ENCODE assay signal across 28 cellular contexts in the genomic region with DNA sequence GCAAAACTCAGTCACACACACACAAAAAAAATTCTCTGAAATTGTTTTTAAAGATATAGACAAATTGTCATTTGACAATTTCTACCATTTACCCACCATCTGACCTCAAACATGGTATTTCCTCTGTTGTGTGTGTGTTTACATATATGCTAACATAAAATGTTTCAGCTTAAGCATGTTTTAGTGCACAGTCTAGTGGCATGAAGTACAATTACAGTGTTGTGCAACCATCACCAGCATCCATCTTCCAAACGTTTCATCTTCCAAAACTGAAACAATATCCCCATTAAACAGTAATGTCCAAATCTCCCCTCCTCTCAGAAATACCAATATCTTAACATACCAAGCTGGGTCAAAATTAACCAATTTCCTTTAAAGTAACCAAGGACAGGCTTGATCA.
DNase-seq lines count a peak whose midpoint lies in the region; ATAC-seq and TF ChIP-seq lines count a peak whose summit lies in the region.
"Had no signal": no experiment of that assay in that cellular context is flagged by ENCODE, and none has a peak within 500 bp of the region (broad histone marks: within the 10 kb centered on the region; RNA-seq: fewer than 3 reads in every experiment).

No MANE protein-coding gene starts in this region.

- H3K27me3 ChIP-seq in ACC112 (ENCODE audit: insufficient read depth, low read length): no peaks in the 10 kb centered on the region
- H3K27me3 ChIP-seq: adrenal gland, hepatocyte had no signal

- ATAC-seq in HG03469 (IDR thresholded peaks at IDR 0.05; ENCODE audit: unreplicated experiment): no peak
- ATAC-seq: GM12878; lower lobe of right lung; right cardiac atrium; Right ventricle myocardium inferior; stimulated activated naive B cell treated with anti-CD40 and anti-IgM and Interleukin-4, amounts not matched to agents 10 μg/mL and 1 μg/mL and 100 μg/mL, for 72 hours had no signal

- peaks cover 21% of the 10 kb centered on the region for H3K4me1 ChIP-seq in ACC112 (ENCODE audit: control insufficient read depth, insufficient read depth, low read length, unreplicated experiment)
- H3K4me1 ChIP-seq: adrenal gland, HAP-1 had no signal

- peaks cover 37% of the 10 kb centered on the region for H3K36me3 Mint-ChIP-seq in osteocyte (ENCODE audit: unreplicated experiment)

- peak overlapping the region; percentile 81 for H3K27ac ChIP-seq in ACC112 (ENCODE audit: low read depth, low read length)
- H3K27ac ChIP-seq in substantia nigra (ENCODE audit: low read depth, low read length, poor library complexity, severe bottlenecking): no peak overlapping the region
- H3K27ac ChIP-seq: C4-2B, hepatocyte, KMS-11, lower lobe of right lung had no signal

- H3K4me1 Mint-ChIP-seq in osteocyte (ENCODE audit: unreplicated experiment): peaks cover 72% of the 10 kb centered on the region
- H3K4me1 Mint-ChIP-seq: activated CD4-positive, alpha-beta T cell treated with anti-CD3 and anti-CD28 coated beads, Interleukin-2, amount 10 ng/mL, durations not matched to agents 7 days and 5 days; stimulated activated naive B cell treated with anti-CD40 and anti-IgM and Interleukin-4, amounts not matched to agents 10 μg/mL and 1 μg/mL and 100 μg/mL, for 72 hours had no signal

- H3K79me2 ChIP-seq in ACC112 (ENCODE audit: control insufficient read depth, insufficient read depth, low read length, unreplicated experiment): peaks cover 57% of the 10 kb centered on the region

- peaks cover 5% of the 10 kb centered on the region for H3K9me3 Mint-ChIP-seq in osteocyte (ENCODE audit: unreplicated experiment)

- H3K36me3 ChIP-seq in ACC112 (ENCODE audit: insufficient read depth, low read length): peaks cover 22% of the 10 kb centered on the region
- H3K36me3 ChIP-seq: adrenal gland had no signal

- TF ChIP-seq CTCF in epithelial cell of esophagus (IDR thresholded peaks at IDR 0.05; ENCODE audit: insufficient read depth, low read depth, low read length, missing control alignments) (peak; percentile 33), osteocyte (IDR thresholded peaks at IDR 0.05) (no peak)

- TF ChIP-seq RAD21 in Ishikawa (IDR thresholded peaks at IDR 0.05; ENCODE audit: low read depth): no peak

- H2AFZ ChIP-seq in ACC112 (ENCODE audit: low read length, unreplicated experiment): no peak overlapping the region
- H2AFZ ChIP-seq: hepatocyte had no signal

- DNase-seq in epithelial cell of esophagus (ENCODE audit: low read depth) (no peak), osteocyte (ENCODE audit: extremely low spot score, unreplicated experiment) (no peak), NCI-H2107 treated with DMSO at 0.1 percent for 48 hours (lab: John Stamatoyannopoulos, UW; ENCODE audit: unreplicated experiment) (no peak), GM19238 (ENCODE audit: insufficient read length, low spot score) (no peak), substantia nigra (lab: John Stamatoyannopoulos, UW) (no peak)
- DNase-seq: activated CD4-positive, alpha-beta T cell treated with anti-CD3 and anti-CD28 coated beads, Interleukin-2, amount 10 ng/mL, durations not matched to agents 7 days and 5 days; activated CD8-positive, alpha-beta memory T cell treated with anti-CD3 and anti-CD28 coated beads, Interleukin-2, amount 50 U/mL, for 4 hours; activated gamma-delta T cell; adrenal gland; central memory CD4-positive, alpha-beta T cell; DMS 273 treated with DMSO at 0.1 percent for 48 hours; GF-D8; lower lobe of right lung; NCI-H1048; NCI-H2029 treated with DMSO at 0.1 percent for 48 hours; occipital lobe; right cardiac atrium; stimulated activated naive B cell treated with anti-CD40 and anti-IgM and Interleukin-4, amounts not matched to agents 10 μg/mL and 1 μg/mL and 100 μg/mL, for 72 hours; T-helper 1 cell had no signal

- no peaks in the 10 kb centered on the region for H3K27me3 Mint-ChIP-seq in osteocyte (ENCODE audit: unreplicated experiment)
- H3K27me3 Mint-ChIP-seq: activated CD4-positive, alpha-beta T cell treated with anti-CD3 and anti-CD28 coated beads, Interleukin-2, amount 10 ng/mL, durations not matched to agents 7 days and 5 days; stimulated activated naive B cell treated with anti-CD40 and anti-IgM and Interleukin-4, amounts not matched to agents 10 μg/mL and 1 μg/mL and 100 μg/mL, for 72 hours had no signal

- TF ChIP-seq EP300 in Ishikawa (IDR thresholded peaks at IDR 0.05; ENCODE audit: borderline replicate concordance): no peak

- H3K4me3 Mint-ChIP-seq in osteocyte (ENCODE audit: unreplicated experiment): no peak overlapping the region
- H3K4me3 Mint-ChIP-seq: activated CD4-positive, alpha-beta T cell treated with anti-CD3 and anti-CD28 coated beads, Interleukin-2, amount 10 ng/mL, durations not matched to agents 7 days and 5 days; stimulated activated naive B cell treated with anti-CD40 and anti-IgM and Interleukin-4, amounts not matched to agents 10 μg/mL and 1 μg/mL and 100 μg/mL, for 72 hours had no signal

- H3K27ac Mint-ChIP-seq in osteocyte (ENCODE audit: unreplicated experiment): peak overlapping the region; percentile 89
- H3K27ac Mint-ChIP-seq: activated CD4-positive, alpha-beta T cell treated with anti-CD3 and anti-CD28 coated beads, Interleukin-2, amount 10 ng/mL, durations not matched to agents 7 days and 5 days; stimulated activated naive B cell treated with anti-CD40 and anti-IgM and Interleukin-4, amounts not matched to agents 10 μg/mL and 1 μg/mL and 100 μg/mL, for 72 hours had no signal

- H3K4me3 ChIP-seq in ACC112 (ENCODE audit: low read depth, low read length) (peak overlapping the region; percentile 1; the same call in 1 of the 2 replicates), epithelial cell of esophagus (ENCODE audit: low read length) (no peak overlapping the region)
- H3K4me3 ChIP-seq: adrenal gland, GM12878, HAP-1, hepatocyte, lower lobe of right lung had no signal

TF ChIP-seq in Ishikawa, 13 proteins besides CTCF, POLR2A, EP300 and RAD21:
- TF ChIP-seq TEAD4 (IDR thresholded peaks at IDR 0.05) (no peak), ZBTB7A (IDR thresholded peaks at IDR 0.05; ENCODE audit: low read depth) (no peak), CEBPB (IDR thresholded peaks at IDR 0.05) (peak; percentile 58; the same call in 1 of the 2 replicates), REST (IDR thresholded peaks at IDR 0.05; ENCODE audit: low read depth) (no peak), CREB1 (IDR thresholded peaks at IDR 0.05; ENCODE audit: low read depth) (no peak), NFIC (IDR thresholded peaks at IDR 0.05) (no peak), FOXM1 (IDR thresholded peaks at IDR 0.05; ENCODE audit: borderline replicate concordance, low read depth) (no peak)
- TF ChIP-seq, protein P1, sequence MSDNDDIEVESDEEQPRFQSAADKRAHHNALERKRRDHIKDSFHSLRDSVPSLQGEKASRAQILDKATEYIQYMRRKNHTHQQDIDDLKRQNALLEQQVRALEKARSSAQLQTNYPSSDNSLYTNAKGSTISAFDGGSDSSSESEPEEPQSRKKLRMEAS (IDR thresholded peaks at IDR 0.05): no peak
